ENCODE assay signal across 8 cellular contexts in the genomic region with DNA sequence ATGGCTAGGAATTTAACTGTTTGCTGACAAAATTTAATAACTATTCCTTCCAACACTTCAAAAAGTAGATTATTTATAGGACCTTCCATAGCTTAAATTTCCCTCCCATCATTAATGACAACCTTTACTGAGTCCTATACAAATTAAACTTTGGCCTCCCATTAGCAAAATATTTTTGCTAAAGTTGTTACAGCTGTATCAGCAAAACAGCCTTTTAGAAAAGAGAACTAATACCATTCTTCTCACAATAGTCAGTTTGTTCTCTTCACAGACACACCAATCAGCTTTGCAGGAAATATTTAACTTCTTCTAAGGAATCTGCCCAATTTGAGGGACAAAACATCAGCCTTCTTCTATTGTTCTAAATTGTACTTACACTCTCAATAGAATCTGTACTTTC.
"Had no signal": no experiment of that assay in that cellular context is flagged by ENCODE, and none has a peak within 500 bp of the region (broad histone marks: within the 10 kb centered on the region; RNA-seq: fewer than 3 reads in every experiment).

No MANE protein-coding gene starts in this region.

- H3K4me3 ChIP-seq: GM12878 had no signal

- FAIRE-seq: G401.6, GM12878, GM12891, GM12892, GM18507, GM19239 had no signal

- ATAC-seq: GM12878 had no signal

- DNase-seq: GDM1, GF-D8 had no signal
